Comparison of ENCODE assay signal across 15 cellular contexts in genomic region chrX:12819231-12819630, GRCh38. TPM values are rescaled to one million over a fixed set of nuclear protein-coding genes. Genes with fewer than 3 reads are reported as not detected.
"Had no signal": no experiment of that assay in that cellular context is flagged by ENCODE, and none has a peak within 500 bp of the region (broad histone marks: within the 10 kb centered on the region; RNA-seq: fewer than 3 reads in every experiment).

No MANE protein-coding gene starts in this region.

- H3K27me3 ChIP-seq: neutrophil, tibial nerve had no signal

- H3K27me3 Mint-ChIP-seq: naive thymus-derived CD4-positive, alpha-beta T cell had no signal

- H3K4me3 Mint-ChIP-seq: naive thymus-derived CD4-positive, alpha-beta T cell had no signal

- ATAC-seq: naive thymus-derived CD4-positive, alpha-beta T cell had no signal

- DNase-seq: activated naive CD4-positive, alpha-beta T cell treated with anti-CD3 and anti-CD28 coated beads, Interleukin-2, amount 50 U/mL, for 16 hours; activated T-cell treated with anti-CD3 and anti-CD28 coated beads for 4 hours; amygdala; dorsolateral prefrontal cortex; kidney glomerular epithelial cell; naive thymus-derived CD4-positive, alpha-beta T cell; retina; SW 1271; T-helper 9 cell had no signal

- H3K27ac Mint-ChIP-seq: activated T-helper 2 cell treated with anti-CD3 and anti-CD28 coated beads, Interferon-gamma antibody, Interleukin-2, Interleukin-4, amounts not matched to agents 10 μg/mL and 5 μg/mL and 100 μg/mL, durations not matched to agents 14 hours and 24 hours and 36 hours; naive thymus-derived CD4-positive, alpha-beta T cell had no signal

- H3K4me1 ChIP-seq: tibial nerve had no signal

- H3K9me3 ChIP-seq: neutrophil, tibial nerve had no signal

- H3K9me3 Mint-ChIP-seq: activated T-helper 2 cell treated with anti-CD3 and anti-CD28 coated beads, Interferon-gamma antibody, Interleukin-2, Interleukin-4, amounts not matched to agents 10 μg/mL and 5 μg/mL and 100 μg/mL, durations not matched to agents 14 hours and 24 hours and 36 hours; naive thymus-derived CD4-positive, alpha-beta T cell had no signal

- H3K36me3 ChIP-seq: neutrophil had no signal

- H3K4me3 ChIP-seq: dorsolateral prefrontal cortex, skin epidermis, tibial nerve had no signal

RNA-seq across cellular contexts. Expression of gene TLR7, which starts 47.6 kb away (rescaled TPM):
- total RNA-seq: activated CD8-positive, alpha-beta memory T cell treated with anti-CD3 and anti-CD28 coated beads for 36 hours; activated T-helper 2 cell treated with anti-CD3 and anti-CD28 coated beads, Interferon-gamma antibody, Interleukin-2, Interleukin-4, amounts not matched to agents 10 μg/mL and 5 μg/mL and 100 μg/mL, durations not matched to agents 14 hours and 24 hours and 36 hours; chondrocyte had no signal
